Comparison of ENCODE assay signal across 8 cellular contexts in the genomic region with DNA sequence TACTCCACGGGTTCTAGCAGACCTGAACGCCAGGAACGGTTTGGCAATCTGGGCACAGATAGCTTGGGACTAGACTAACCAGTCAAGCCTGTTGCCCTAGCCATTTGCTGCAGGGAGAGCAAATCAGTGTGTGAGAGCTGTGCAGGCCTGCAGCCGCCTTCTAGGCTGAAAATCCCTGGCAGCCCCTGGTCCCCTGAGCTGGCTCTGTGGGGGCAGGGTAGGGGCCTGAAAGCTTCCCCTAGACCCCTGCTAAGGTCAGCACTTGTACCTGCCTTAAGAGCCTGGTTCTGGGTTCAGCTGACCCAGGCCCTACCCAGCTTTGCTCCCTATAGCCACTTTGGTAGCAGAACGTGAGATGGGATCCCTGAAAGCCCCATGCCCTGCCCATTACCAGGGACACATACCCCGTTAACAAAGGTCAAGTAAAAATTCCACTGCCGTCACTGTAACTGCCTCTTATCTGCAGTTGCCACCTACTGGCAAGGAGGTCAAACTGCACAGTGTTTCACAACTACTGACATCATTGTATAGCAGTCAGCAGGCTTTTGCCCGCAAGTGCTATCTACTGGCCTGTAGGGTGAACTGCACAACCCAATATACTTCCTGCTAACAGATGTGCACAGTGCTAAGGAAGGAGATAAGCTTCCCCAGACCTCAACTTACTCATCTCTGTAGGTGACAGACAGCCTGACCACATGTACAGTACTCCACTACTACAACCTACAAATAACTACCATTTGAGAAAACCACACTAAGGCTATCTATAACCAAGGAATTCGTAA.
A peak's percentile ranks its signal among the peaks of the same experiment; 100 is the strongest.
DNase-seq lines count a peak whose midpoint lies in the region; ATAC-seq lines count a peak whose summit lies in the region.

No MANE protein-coding gene starts in this region.

- no peak overlapping the region for H3K4me3 ChIP-seq in SJSA1

- no peak overlapping the region for H3K27ac ChIP-seq in SJSA1

- H3K4me1 ChIP-seq in SJSA1 (replicated peaks), result no peaks in the 10 kb centered on the region

- ATAC-seq in GM19468 (IDR thresholded peaks at IDR 0.05; ENCODE audit: extremely low read depth, unreplicated experiment) (peak; percentile 97), HG03469 (IDR thresholded peaks at IDR 0.05; ENCODE audit: unreplicated experiment) (peak; percentile 99)
- peak; percentile 99 to 100 for ATAC-seq in activated naive CD4-positive, alpha-beta T cell treated with anti-CD3 and anti-CD28 coated beads, Interleukin-2, amount 50 U/mL, for 72 hours
- ATAC-seq in stimulated activated naive CD8-positive, alpha-beta T cell treated with anti-CD3 and anti-CD28 coated beads, Interleukin-15, Interleukin-2, amounts not matched to agents 100 U/mL and 50 U/mL, for 24 hours, result peak; percentile 99

- H3K36me3 Mint-ChIP-seq in activated naive CD4-positive, alpha-beta T cell treated with anti-CD3 and anti-CD28 coated beads, Interleukin-2, amount 50 U/mL, for 72 hours, result peaks cover 9 to 10% of the 10 kb centered on the region in 2 donors

- H3K36me3 ChIP-seq in SJSA1, result no peaks in the 10 kb centered on the region

- H3K9me3 Mint-ChIP-seq in activated naive CD4-positive, alpha-beta T cell treated with anti-CD3 and anti-CD28 coated beads, Interleukin-2, amount 50 U/mL, for 72 hours, result peaks cover 5 to 12% of the 10 kb centered on the region in 2 donors

- DNase-seq in DMS53 (lab: John Stamatoyannopoulos, UW), result peak; percentile 86
- DNase-seq in SJSA1 (ENCODE audit: low read depth in 1 of 2, low spot score in 2 of 2), result peak; percentile 15 to 46
- DNase-seq in activated naive CD4-positive, alpha-beta T cell treated with anti-CD3 and anti-CD28 coated beads, Interleukin-2, amount 50 U/mL, for 72 hours (ENCODE audit: low spot score in 2 of 2), result peak in 1 of 2 donors; percentile 39
- DNase-seq in kidney tubule cell (ENCODE audit: low spot score), result peak; percentile 86
- DNase-seq in stimulated activated naive CD8-positive, alpha-beta T cell treated with anti-CD3 and anti-CD28 coated beads, Interleukin-15, Interleukin-2, amounts not matched to agents 100 U/mL and 50 U/mL, for 24 hours, result peak; percentile 27
- no peak for DNase-seq in DMS79 (lab: John Stamatoyannopoulos, UW)

- H3K27ac Mint-ChIP-seq in activated naive CD4-positive, alpha-beta T cell treated with anti-CD3 and anti-CD28 coated beads, Interleukin-2, amount 50 U/mL, for 72 hours, result no peak overlapping the region

- H3K27me3 ChIP-seq in SJSA1 (replicated peaks), result no peaks in the 10 kb centered on the region

- 0 out of 2 replicates have a peak, but pooled peaks cover 6% of the 10 kb centered on the region for H3K9me3 ChIP-seq in SJSA1 (replicated peaks)
